18 cellular contexts compared by ENCODE assay signal in genomic region chr1:168252204-168252733, GRCh38.
"Had no signal": no experiment of that assay in that cellular context is flagged by ENCODE, and none has a peak within 500 bp of the region (broad histone marks: within the 10 kb centered on the region; RNA-seq: fewer than 3 reads in every experiment).

No MANE protein-coding gene starts in this region.

- H3K4me3 Mint-ChIP-seq: activated naive CD8-positive, alpha-beta T cell had no signal

- H3K4me3 ChIP-seq: cardiac muscle cell, coronary artery, lower lobe of right lung, skin epidermis, thyroid gland, uterus had no signal

- H3K36me3 ChIP-seq: cardiac muscle cell, uterus had no signal

- H3K4me1 ChIP-seq: lower lobe of right lung, thyroid gland had no signal

- H3K27me3 Mint-ChIP-seq: activated naive CD8-positive, alpha-beta T cell had no signal

- ATAC-seq: lower lobe of right lung had no signal

- H3K27me3 ChIP-seq: cardiac muscle cell, neutrophil, thyroid gland, uterus had no signal

- H3K9me3 ChIP-seq: neutrophil, thyroid gland had no signal

- DNase-seq: activated CD4-positive, alpha-beta T cell treated with anti-CD3 and anti-CD28 coated beads, Interleukin-2, amount 50 U/mL, for 1 hour; activated effector memory CD4-positive, alpha-beta T cell treated with Interleukin-2 at 50 U/mL for 16 hours; activated T-cell treated with anti-CD3 and anti-CD28 coated beads, Interleukin-2, amount 50 U/mL, for 1 hour; anterior cingulate cortex; effector memory CD4-positive, alpha-beta T cell; kidney glomerular epithelial cell; lower lobe of right lung; midbrain; posterior cingulate gyrus; stimulated activated CD4-positive, alpha-beta T cell treated with anti-CD3 and anti-CD28 coated beads, Interleukin-4, amount 100 ng/mL, for 4 hours; thyroid gland; uterus had no signal

- H3K27ac ChIP-seq: cardiac muscle cell, coronary artery, epithelial cell of prostate, lower lobe of right lung, neutrophil, skin epidermis, thyroid gland had no signal
